ENCODE assay signal across 13 cellular contexts in genomic region chr4:15043226-15043625, GRCh38. TPM values are rescaled to one million over a fixed set of nuclear protein-coding genes. Genes with fewer than 3 reads are reported as not detected.
DNase-seq lines count a peak whose midpoint lies in the region; ATAC-seq and TF ChIP-seq lines count a peak whose summit lies in the region.
"Had no signal": no experiment of that assay in that cellular context is flagged by ENCODE, and none has a peak within 500 bp of the region (broad histone marks: within the 10 kb centered on the region; RNA-seq: fewer than 3 reads in every experiment).

No MANE protein-coding gene starts in this region.

- DNase-seq in Ammon's horn (ENCODE audit: low spot score) = peak; percentile 18
- DNase-seq in LNCaP clone FGC (ENCODE audit: low read depth) = no peak
- peak in 1 of 2 donors; percentile 30 for DNase-seq in cardiac fibroblast (ENCODE audit: low read depth in 2 of 2)
- DNase-seq in medulla oblongata (ENCODE audit: extremely low spot score) = peak; percentile 61
- no peak for DNase-seq in omental fat pad (ENCODE audit: low spot score)
- DNase-seq in glomerular visceral epithelial cell (ENCODE audit: extremely low spot score) = no peak
- DNase-seq: adrenal gland; kidney; NCI-H446 treated with DMSO at 0.1 percent for 48 hours; stimulated activated naive CD8-positive, alpha-beta T cell treated with anti-CD3 and anti-CD28 coated beads, Interleukin-15, Interleukin-2, amounts not matched to agents 100 U/mL and 50 U/mL, for 24 hours; T-helper 17 cell had no signal

- ATAC-seq in omental fat pad (ENCODE audit: low FRiP score) (no peak), GM21529 (IDR thresholded peaks at IDR 0.05; ENCODE audit: unreplicated experiment) (no peak), GM18858 (IDR thresholded peaks at IDR 0.05; ENCODE audit: unreplicated experiment) (no peak)
- ATAC-seq: stimulated activated naive CD8-positive, alpha-beta T cell treated with anti-CD3 and anti-CD28 coated beads, Interleukin-15, Interleukin-2, amounts not matched to agents 100 U/mL and 50 U/mL, for 24 hours; T-helper 17 cell had no signal

- TF ChIP-seq CTCF in LNCaP clone FGC (IDR thresholded peaks at IDR 0.05; ENCODE audit: control insufficient read depth, extremely low read depth, insufficient read depth) (peak; percentile 33; the same call in 1 of the 2 replicates), cardiac fibroblast (IDR thresholded peaks at IDR 0.05; ENCODE audit: low read depth, low read length) (peak; percentile 33), omental fat pad (IDR thresholded peaks at IDR 0.05) (no peak)

- H3K4me3 ChIP-seq in LNCaP clone FGC (ENCODE audit: low read depth, low read length) (no peak overlapping the region), cardiac fibroblast (replicated peaks in 1 of 2; ENCODE audit: low read depth in 2 of 2, low read length in 2 of 2) (no peak overlapping the region)
- H3K4me3 ChIP-seq: adrenal gland had no signal

RNA-seq across cellular contexts. Expression of gene CPEB2, which starts 40.9 kb away (rescaled TPM):
- 10 to 100 TPM; 12.9 to 24.9 (median 17.4) TPM for total RNA-seq in omental fat pad

Comparison
In these comparisons a context has a peak if more than half of its experiments do, and no peak if none do; other contexts are left out.
1. DNase-seq: peak in Ammon's horn (single experiment) and medulla oblongata (single experiment); none in LNCaP clone FGC (single experiment), omental fat pad (single experiment) and glomerular visceral epithelial cell (single experiment).
2. CTCF ChIP-seq: peak in LNCaP clone FGC (single experiment) and cardiac fibroblast (single experiment); none in omental fat pad (0 of 3).